13 cellular contexts compared by ENCODE assay signal in genomic region chr11:99693941-99694492, GRCh38.
A peak's percentile ranks its signal among the peaks of the same experiment; 100 is the strongest.
DNase-seq lines count a peak whose midpoint lies in the region; ATAC-seq and TF ChIP-seq lines count a peak whose summit lies in the region.
"Had no signal": no experiment of that assay in that cellular context is flagged by ENCODE, and none has a peak within 500 bp of the region (broad histone marks: within the 10 kb centered on the region; RNA-seq: fewer than 3 reads in every experiment).

No MANE protein-coding gene starts in this region.

- no peak for TF ChIP-seq CTCF in mammary epithelial cell (conservative IDR thresholded peaks at IDR 0.05 in 1 of 2, IDR thresholded peaks at IDR 0.05 in 1 of 2; ENCODE audit: extremely low read depth in 1 of 2, insufficient read depth in 1 of 2, low read depth in 1 of 2, low read length in 2 of 2)
- TF ChIP-seq CTCF in nephron progenitor cell (IDR thresholded peaks at IDR 0.05), result no peak

- H3K36me3 Mint-ChIP-seq in nephron progenitor cell (ENCODE audit: low read depth), result no peaks in the 10 kb centered on the region
- H3K36me3 Mint-ChIP-seq in CD8-positive, alpha-beta memory T cell, result no peaks in the 10 kb centered on the region
- H3K36me3 Mint-ChIP-seq: CD8-positive, alpha-beta T cell; IgD-negative memory B cell had no signal

- in situ Hi-C loops in mammary epithelial cell (cut with MboI; ENCODE audit: low sequenced_read_pairs in 2 of 2), result no loop called here

- intact Hi-C loops in mammary epithelial cell (cut with micrococcal nuclease), result no loop called here

- ATAC-seq in HG02678 (IDR thresholded peaks at IDR 0.05; ENCODE audit: unreplicated experiment), result no peak
- no peak for ATAC-seq in HG03175 (IDR thresholded peaks at IDR 0.05; ENCODE audit: unreplicated experiment)
- ATAC-seq: CD8-positive, alpha-beta T cell had no signal

- H3K9me3 Mint-ChIP-seq in nephron progenitor cell, result peaks cover 22% of the 10 kb centered on the region
- H3K9me3 Mint-ChIP-seq in CD8-positive, alpha-beta memory T cell, result peaks cover 12 to 34% (median 20%) of the 10 kb centered on the region in 5 donors

- H3K27me3 Mint-ChIP-seq in nephron progenitor cell (ENCODE audit: low read depth, poor library complexity), result peaks cover 3% of the 10 kb centered on the region
- H3K27me3 Mint-ChIP-seq in CD8-positive, alpha-beta memory T cell, result no peaks in the 10 kb centered on the region
- H3K27me3 Mint-ChIP-seq: IgD-negative memory B cell had no signal

- no peaks in the 10 kb centered on the region for H3K36me3 ChIP-seq in mammary epithelial cell (ENCODE audit: insufficient read depth, low read length)
- no peaks in the 10 kb centered on the region for H3K36me3 ChIP-seq in CD8-positive, alpha-beta memory T cell (ENCODE audit: insufficient read depth, low read length)

- no peak overlapping the region for H2AFZ ChIP-seq in mammary epithelial cell (ENCODE audit: low read depth, low read length)

- BruUV-seq in mammary epithelial cell (replicated peaks; lab: Mats Ljungman, UMichigan), result no TSS peak

- H3K4me1 Mint-ChIP-seq in nephron progenitor cell, result no peaks in the 10 kb centered on the region
- H3K4me1 Mint-ChIP-seq in CD8-positive, alpha-beta memory T cell, result no peaks in the 10 kb centered on the region
- H3K4me1 Mint-ChIP-seq: IgD-negative memory B cell had no signal

- POLR2A ChIA-PET in CD8-positive, alpha-beta memory T cell (lab: Charles Lee), result no interaction called here

- no peaks in the 10 kb centered on the region for H4K20me1 ChIP-seq in mammary epithelial cell (ENCODE audit: insufficient read depth, low read length)

- H3K9me3 ChIP-seq in mammary epithelial cell (replicated peaks; ENCODE audit: insufficient read depth, low read length), result no peaks in the 10 kb centered on the region
- H3K9me3 ChIP-seq in CD8-positive, alpha-beta memory T cell (ENCODE audit: low read length), result no peaks in the 10 kb centered on the region

- H3K4me2 ChIP-seq in mammary epithelial cell (ENCODE audit: insufficient read depth, low read depth, low read length), result peak overlapping the region; percentile 36

- H3K4me3 Mint-ChIP-seq in nephron progenitor cell, result no peak overlapping the region
- no peak overlapping the region for H3K4me3 Mint-ChIP-seq in CD8-positive, alpha-beta memory T cell
- H3K4me3 Mint-ChIP-seq: CD8-positive, alpha-beta T cell; IgD-negative memory B cell; T-helper 2 cell treated with Interferon-gamma antibody and Interleukin-4, amounts not matched to agents 5 μg/mL and 100 μg/mL, for 36 hours had no signal

- CTCF ChIA-PET in mammary epithelial cell (lab: Charles Lee; ENCODE audit: low non-redundant PET), result no interaction called here
- CTCF ChIA-PET in CD8-positive, alpha-beta memory T cell (lab: Charles Lee), result no interaction called here

- H3K9ac ChIP-seq in mammary epithelial cell (ENCODE audit: insufficient read depth, low read length), result no peak overlapping the region

- H3K4me1 ChIP-seq in mammary epithelial cell (ENCODE audit: insufficient read depth, low read length), result no peaks in the 10 kb centered on the region
- H3K4me1 ChIP-seq in CD8-positive, alpha-beta memory T cell (ENCODE audit: insufficient read depth, low read length), result no peaks in the 10 kb centered on the region

- H3K4me3 ChIP-seq in mammary epithelial cell (replicated peaks in 1 of 3; ENCODE audit: insufficient read depth in 1 of 3, low read depth in 2 of 3, low read length in 3 of 3), result no peak overlapping the region
- no peak overlapping the region for H3K4me3 ChIP-seq in CD8-positive, alpha-beta memory T cell (ENCODE audit: low read length)

- no peaks in the 10 kb centered on the region for H3K79me2 ChIP-seq in mammary epithelial cell (ENCODE audit: insufficient read depth, low read length)

- dilution Hi-C loops in mammary epithelial cell (cut with HindIII; ENCODE audit: low sequenced_read_pairs), result no loop called here

- H3K27me3 ChIP-seq in mammary epithelial cell (ENCODE audit: insufficient read depth, low read length), result no peaks in the 10 kb centered on the region
- H3K27me3 ChIP-seq in CD8-positive, alpha-beta memory T cell (ENCODE audit: insufficient read depth, low read length, poor library complexity, severe bottlenecking), result no peaks in the 10 kb centered on the region

- H3K27ac Mint-ChIP-seq in nephron progenitor cell, result no peak overlapping the region
- H3K27ac Mint-ChIP-seq in CD8-positive, alpha-beta memory T cell, result no peak overlapping the region
- H3K27ac Mint-ChIP-seq: CD8-positive, alpha-beta T cell; IgD-negative memory B cell; T-helper 2 cell treated with Interferon-gamma antibody and Interleukin-4, amounts not matched to agents 5 μg/mL and 100 μg/mL, for 36 hours had no signal

- no peak overlapping the region for H3K27ac ChIP-seq in mammary epithelial cell (ENCODE audit: insufficient read depth, low read depth, low read length)
- H3K27ac ChIP-seq in CD8-positive, alpha-beta memory T cell (ENCODE audit: low read depth, low read length), result no peak overlapping the region

- DNase-seq in DMS53 treated with DMSO at 0.1 percent for 48 hours (lab: John Stamatoyannopoulos, UW; ENCODE audit: unreplicated experiment), result peak; percentile 84
- DNase-seq in NCI-H226, result peak; percentile 74
- DNase-seq in mammary epithelial cell, result peak; percentile 2
- peak; percentile 10 for DNase-seq in mucosa of gallbladder (ENCODE audit: low spot score)
- no peak for DNase-seq in nephron progenitor cell
- DNase-seq in CD8-positive, alpha-beta memory T cell, result no peak
- DNase-seq: CD8-positive, alpha-beta T cell; NCI-H526 treated with DMSO at 0.1 percent for 48 hours; stimulated activated CD4-positive, alpha-beta T cell treated with anti-CD3 and anti-CD28 coated beads, Interleukin-4, amount 100 ng/mL, for 1 hour had no signal

- 17% methylated on average over 6 of the region's 6 CpGs for WGBS in mammary epithelial cell (ENCODE audit: low coverage, missing lambda C conversion rate)

Comparison
In these comparisons a context has a peak if more than half of its experiments do, and no peak if none do; other contexts are left out.
1. DNase-seq: peak in DMS53 treated with DMSO at 0.1 percent for 48 hours (single experiment), NCI-H226 (single experiment), mammary epithelial cell (single experiment) and mucosa of gallbladder (single experiment); none in nephron progenitor cell (single experiment) and CD8-positive, alpha-beta memory T cell (0 of 5).